10 cellular contexts compared by ENCODE assay signal in genomic region chr1:11550664-11551283, GRCh38.
A peak's percentile ranks its signal among the peaks of the same experiment; 100 is the strongest.
DNase-seq lines count a peak whose midpoint lies in the region; ATAC-seq and TF ChIP-seq lines count a peak whose summit lies in the region.
"Had no signal": no experiment of that assay in that cellular context is flagged by ENCODE, and none has a peak within 500 bp of the region (broad histone marks: within the 10 kb centered on the region; RNA-seq: fewer than 3 reads in every experiment).

No MANE protein-coding gene starts in this region.

- H3K27ac Mint-ChIP-seq in T-helper 2 cell treated with Interferon-gamma antibody and Interleukin-4, amounts not matched to agents 5 μg/mL and 100 μg/mL, for 36 hours: no peak overlapping the region

- H3K4me1 ChIP-seq in fibroblast of lung (ENCODE audit: control insufficient read depth, extremely low read depth, insufficient read depth, low read length) (no peaks in the 10 kb centered on the region), osteoblast (ENCODE audit: insufficient read depth, low read length) (no peaks in the 10 kb centered on the region)
- H3K4me1 ChIP-seq: BLaER1 had no signal

- H3K4me2 ChIP-seq in fibroblast of lung (ENCODE audit: extremely low read depth, insufficient read depth, low read length) (no peak overlapping the region), osteoblast (ENCODE audit: insufficient read depth, low read length) (no peak overlapping the region)
- H3K4me2 ChIP-seq: BLaER1 had no signal

- H3K4me3 Mint-ChIP-seq in T-helper 2 cell treated with Interferon-gamma antibody and Interleukin-4, amounts not matched to agents 5 μg/mL and 100 μg/mL, for 36 hours: no peak overlapping the region

- H3K79me2 ChIP-seq in fibroblast of lung (ENCODE audit: control insufficient read depth, insufficient read depth, low read length): no peaks in the 10 kb centered on the region
- no peaks in the 10 kb centered on the region for H3K79me2 ChIP-seq in osteoblast (ENCODE audit: insufficient read depth, low read length)

- no peaks in the 10 kb centered on the region for H3K9me3 Mint-ChIP-seq in T-helper 2 cell treated with Interferon-gamma antibody and Interleukin-4, amounts not matched to agents 5 μg/mL and 100 μg/mL, for 36 hours

- no peak overlapping the region for H2AFZ ChIP-seq in fibroblast of lung (ENCODE audit: low read length)
- H2AFZ ChIP-seq in osteoblast (ENCODE audit: low read length): no peak overlapping the region

- ATAC-seq in GM19397 (IDR thresholded peaks at IDR 0.05; ENCODE audit: unreplicated experiment): no peak

- H3K4me3 ChIP-seq in fibroblast of lung (replicated peaks in 1 of 4; ENCODE audit: control extremely low read depth in 1 of 4, insufficient read depth in 1 of 4, low read depth in 3 of 4, low read length in 4 of 4) (no peak overlapping the region), osteoblast (ENCODE audit: insufficient read depth, low read length) (no peak overlapping the region)
- H3K4me3 ChIP-seq: BLaER1 had no signal

- no peak overlapping the region for H3K9ac ChIP-seq in fibroblast of lung (ENCODE audit: insufficient read depth, low read length)
- H3K9ac ChIP-seq: BLaER1 had no signal

- no peaks in the 10 kb centered on the region for H3K27me3 ChIP-seq in fibroblast of lung (ENCODE audit: control insufficient read depth, insufficient read depth, low read length)
- H3K27me3 ChIP-seq in osteoblast (ENCODE audit: insufficient read depth, low read length): no peaks in the 10 kb centered on the region

- TF ChIP-seq CTCF in fibroblast of lung (conservative IDR thresholded peaks at IDR 0.05 in 1 of 2, IDR thresholded peaks at IDR 0.05 in 1 of 2; ENCODE audit: low read depth in 1 of 2, low read length in 2 of 2): no peak
- no peak for TF ChIP-seq CTCF in osteoblast (IDR thresholded peaks at IDR 0.05; ENCODE audit: extremely low read depth, low read depth, low read length)

- H4K20me1 ChIP-seq in fibroblast of lung (ENCODE audit: control insufficient read depth, extremely low read depth, insufficient read depth, low read length) (no peaks in the 10 kb centered on the region), osteoblast (ENCODE audit: insufficient read depth, low read length) (no peaks in the 10 kb centered on the region)

- H3K4me1 Mint-ChIP-seq in T-helper 2 cell treated with Interferon-gamma antibody and Interleukin-4, amounts not matched to agents 5 μg/mL and 100 μg/mL, for 36 hours (ENCODE audit: low read depth): no peaks in the 10 kb centered on the region

- no peak overlapping the region for H3K27ac ChIP-seq in fibroblast of lung (ENCODE audit: insufficient read depth, low read length)
- no peak overlapping the region for H3K27ac ChIP-seq in osteoblast (ENCODE audit: low read depth, low read length)
- H3K27ac ChIP-seq: BLaER1, neutrophil had no signal

- peaks cover 3% of the 10 kb centered on the region for H3K27me3 Mint-ChIP-seq in T-helper 2 cell treated with Interferon-gamma antibody and Interleukin-4, amounts not matched to agents 5 μg/mL and 100 μg/mL, for 36 hours (ENCODE audit: low read depth)

- H3K9me3 ChIP-seq in fibroblast of lung (ENCODE audit: control insufficient read depth, insufficient read depth, low read depth, low read length): no peaks in the 10 kb centered on the region
- no peaks in the 10 kb centered on the region for H3K9me3 ChIP-seq in osteoblast (ENCODE audit: low read depth, low read length)
- H3K9me3 ChIP-seq: BLaER1, neutrophil had no signal

- no peaks in the 10 kb centered on the region for H3K36me3 Mint-ChIP-seq in T-helper 2 cell treated with Interferon-gamma antibody and Interleukin-4, amounts not matched to agents 5 μg/mL and 100 μg/mL, for 36 hours (ENCODE audit: low read depth)

- DNase-seq in activated T-cell treated with anti-CD3 and anti-CD28 coated beads for 48 hours (ENCODE audit: low read depth): peak; percentile 16
- DNase-seq in activated T-cell treated with anti-CD3 and anti-CD28 coated beads for 4 hours: no peak
- peak; percentile 41 for DNase-seq in T-helper 2 cell treated with Interferon-gamma antibody and Interleukin-4, amounts not matched to agents 5 μg/mL and 100 μg/mL, for 36 hours (ENCODE audit: low spot score)
- peak; percentile 71 to 77 for DNase-seq in fibroblast of lung (ENCODE audit: low read depth in 2 of 2)
- DNase-seq in osteoblast (ENCODE audit: insufficient read length, low spot score, missing footprints): peak; percentile 94
- no peak for DNase-seq in DMS79 (lab: John Stamatoyannopoulos, UW)
- no peak for DNase-seq in NCI-H345 (lab: John Stamatoyannopoulos, UW)

- H3K36me3 ChIP-seq in fibroblast of lung (ENCODE audit: control insufficient read depth, insufficient read depth, low read length) (no peaks in the 10 kb centered on the region), osteoblast (ENCODE audit: insufficient read depth, low read length) (no peaks in the 10 kb centered on the region)
- H3K36me3 ChIP-seq: BLaER1, neutrophil had no signal

Comparison
In these comparisons a context has a peak if more than half of its experiments do, and no peak if none do; other contexts are left out.
1. DNase-seq: peak in activated T-cell treated with anti-CD3 and anti-CD28 coated beads for 48 hours (single experiment), T-helper 2 cell treated with Interferon-gamma antibody and Interleukin-4, amounts not matched to agents 5 μg/mL and 100 μg/mL, for 36 hours (single experiment), fibroblast of lung (2 of 2) and osteoblast (single experiment); none in activated T-cell treated with anti-CD3 and anti-CD28 coated beads for 4 hours (single experiment), DMS79 (single experiment) and NCI-H345 (single experiment).